In genomic region chr2:224520064-224520463, GRCh38 we compare ENCODE assay signal across 8 cellular contexts.
DNase-seq lines count a peak whose midpoint lies in the region; ATAC-seq and TF ChIP-seq lines count a peak whose summit lies in the region.

No MANE protein-coding gene starts in this region.

- peaks cover 33 to 35% of the 10 kb centered on the region in 2 donors for H3K4me1 ChIP-seq in naive thymus-derived CD4-positive, alpha-beta T cell (ENCODE audit: control insufficient read depth in 2 of 2, insufficient read depth in 2 of 2, low read length in 2 of 2)

- no peak overlapping the region for H3K4me3 ChIP-seq in AG09309 (ENCODE audit: control insufficient read depth, low read depth, low read length)
- no peak overlapping the region for H3K4me3 ChIP-seq in naive thymus-derived CD4-positive, alpha-beta T cell (ENCODE audit: low read length)

- no peaks in the 10 kb centered on the region for H3K27me3 ChIP-seq in naive thymus-derived CD4-positive, alpha-beta T cell (ENCODE audit: control insufficient read depth in 2 of 2, insufficient read depth in 2 of 2, low read length in 2 of 2)

- no peaks in the 10 kb centered on the region for H3K9me3 ChIP-seq in naive thymus-derived CD4-positive, alpha-beta T cell (ENCODE audit: control insufficient read depth in 2 of 3, low read length in 3 of 3)

- DNase-seq in AG09309 (ENCODE audit: low read depth) (peak; percentile 43), NCI-H2196 (lab: John Stamatoyannopoulos, UW; ENCODE audit: unreplicated experiment) (no peak), NCI-H748 (lab: John Stamatoyannopoulos, UW; ENCODE audit: unreplicated experiment) (no peak), left colon (no peak)
- DNase-seq in activated CD8-positive, alpha-beta memory T cell treated with anti-CD3 and anti-CD28 coated beads, Interleukin-2, amount 50 U/mL, for 4 hours = peak; percentile 20
- DNase-seq in naive thymus-derived CD4-positive, alpha-beta T cell = peak in 2 of 9 donors; percentile 2 to 29

- CTCF ChIA-PET in naive thymus-derived CD4-positive, alpha-beta T cell (lab: Charles Lee) = interaction anchor here (0.7 to 1.1 kb wide), 2 partner anchors 14 kb away, joined by 4 to 5 read pairs; no protein-coding TSS in a partner anchor

- intact Hi-C loops in naive thymus-derived CD4-positive, alpha-beta T cell (cut with micrococcal nuclease) = loop anchor here in 1 of 2 donors (10.0 kb wide), 3 partner anchors 405 to 575 kb away; partner anchors contain the start of gene WDFY1
- intact Hi-C loops in left colon (cut with DNase I, micrococcal nuclease) = no loop called here

- peak overlapping the region in 7 of 9 donors; percentile 3 to 76 (median 23) for H3K27ac Mint-ChIP-seq in naive thymus-derived CD4-positive, alpha-beta T cell

- H3K36me3 ChIP-seq in naive thymus-derived CD4-positive, alpha-beta T cell (ENCODE audit: control insufficient read depth in 2 of 3, insufficient read depth in 3 of 3, low read length in 3 of 3) = no peaks in the 10 kb centered on the region

- POLR2A ChIA-PET in naive thymus-derived CD4-positive, alpha-beta T cell (lab: Charles Lee) = no interaction called here

- peaks cover 56 to 72% (median 63%) of the 10 kb centered on the region in 7 donors for H3K4me1 Mint-ChIP-seq in naive thymus-derived CD4-positive, alpha-beta T cell

- no peaks in the 10 kb centered on the region for H3K27me3 Mint-ChIP-seq in naive thymus-derived CD4-positive, alpha-beta T cell

- H3K36me3 Mint-ChIP-seq in naive thymus-derived CD4-positive, alpha-beta T cell = peaks cover 0 to 18% (median 9%) of the 10 kb centered on the region in 5 donors

- peak overlapping the region in 9 of 10 donors; percentile 11 to 64 (median 32) for H3K4me3 Mint-ChIP-seq in naive thymus-derived CD4-positive, alpha-beta T cell

- ATAC-seq in GM19025 (IDR thresholded peaks at IDR 0.05; ENCODE audit: low read depth, unreplicated experiment) (peak; percentile 54), HG03097 (IDR thresholded peaks at IDR 0.05; ENCODE audit: low FRiP score, unreplicated experiment) (peak; percentile 70), left colon (no peak)
- peak; percentile 33 for ATAC-seq in naive thymus-derived CD4-positive, alpha-beta T cell

- no peak for TF ChIP-seq CTCF in AG09309 (IDR thresholded peaks at IDR 0.05; ENCODE audit: control insufficient read depth, insufficient read depth, low read depth, low read length, missing control alignments)

- no peak overlapping the region for H3K27ac ChIP-seq in naive thymus-derived CD4-positive, alpha-beta T cell (ENCODE audit: low read depth, low read length)

- no peaks in the 10 kb centered on the region for H3K9me3 Mint-ChIP-seq in naive thymus-derived CD4-positive, alpha-beta T cell

Comparison
In these comparisons a context has a peak if more than half of its experiments do, and no peak if none do; other contexts are left out.
1. DNase-seq: peak in AG09309 (single experiment) and activated CD8-positive, alpha-beta memory T cell treated with anti-CD3 and anti-CD28 coated beads, Interleukin-2, amount 50 U/mL, for 4 hours (single experiment); none in NCI-H2196 (single experiment), NCI-H748 (single experiment) and left colon (0 of 2).